Comparison of ENCODE assay signal across 8 cellular contexts in the genomic region with DNA sequence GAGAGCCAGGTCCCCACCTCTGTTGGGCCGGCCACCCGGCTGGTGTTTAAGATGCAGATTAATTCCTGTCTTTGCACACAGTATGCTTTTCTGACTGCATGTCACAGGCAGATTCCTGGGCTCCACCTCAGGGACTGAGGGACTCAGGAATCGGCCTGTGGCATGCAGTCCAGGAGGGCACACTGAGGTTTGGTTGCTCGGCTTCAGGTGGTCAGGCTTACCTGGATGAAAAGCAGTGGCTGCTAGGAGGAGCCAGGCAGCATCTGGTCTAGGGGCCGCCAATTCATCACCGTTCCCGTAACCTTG. TPM values are rescaled to one million over a fixed set of nuclear protein-coding genes. Genes with fewer than 3 reads are reported as not detected.
DNase-seq lines count a peak whose midpoint lies in the region; ATAC-seq lines count a peak whose summit lies in the region.

No MANE protein-coding gene starts in this region.

- H3K27me3 Mint-ChIP-seq in activated CD4-positive, alpha-beta T cell treated with anti-CD3 and anti-CD28 coated beads for 36 hours, result no peaks in the 10 kb centered on the region
- no peaks in the 10 kb centered on the region for H3K27me3 Mint-ChIP-seq in activated T-helper 17 cell treated with anti-CD3 and anti-CD28 coated beads, Interleukin-2, amount 50 U/mL, for 72 hours
- peaks cover 0 to 16% (median 2%) of the 10 kb centered on the region in 3 donors for H3K27me3 Mint-ChIP-seq in immature natural killer cell (ENCODE audit: low read depth in 3 of 3)

- in situ Hi-C loops in G401 (cut with HindIII; ENCODE audit: low sequenced_read_pairs), result no loop called here

- intact Hi-C loops in activated CD4-positive, alpha-beta T cell treated with anti-CD3 and anti-CD28 coated beads for 36 hours (cut with DNase I, micrococcal nuclease), result loop anchor here (1.0 to 5.0 kb wide), 7 partner anchors 27 to 1015 kb away; a partner anchor contains a TSS

- no peaks in the 10 kb centered on the region for H3K9me3 Mint-ChIP-seq in activated CD4-positive, alpha-beta T cell treated with anti-CD3 and anti-CD28 coated beads for 36 hours (ENCODE audit: low read depth)
- H3K9me3 Mint-ChIP-seq in activated T-helper 17 cell treated with anti-CD3 and anti-CD28 coated beads, Interleukin-2, amount 50 U/mL, for 72 hours, result no peaks in the 10 kb centered on the region
- H3K9me3 Mint-ChIP-seq in immature natural killer cell, result no peaks in the 10 kb centered on the region

- H3K27me3 ChIP-seq in subcutaneous abdominal adipose tissue (ENCODE audit: control insufficient read depth in 5 of 5, insufficient read depth in 4 of 5, low read length in 5 of 5), result no peaks in the 10 kb centered on the region

- H3K27ac Mint-ChIP-seq in activated CD4-positive, alpha-beta T cell treated with anti-CD3 and anti-CD28 coated beads for 36 hours, result peak overlapping the region; percentile 85
- H3K27ac Mint-ChIP-seq in activated T-helper 17 cell treated with anti-CD3 and anti-CD28 coated beads, Interleukin-2, amount 50 U/mL, for 72 hours, result peak overlapping the region; percentile 89
- peak overlapping the region in 5 of 6 donors; percentile 31 to 88 (median 65) for H3K27ac Mint-ChIP-seq in immature natural killer cell

- ATAC-seq in activated CD4-positive, alpha-beta T cell treated with anti-CD3 and anti-CD28 coated beads for 36 hours, result no peak
- ATAC-seq in activated T-helper 17 cell treated with anti-CD3 and anti-CD28 coated beads, Interleukin-2, amount 50 U/mL, for 72 hours (replicated peaks), result no peak
- ATAC-seq in HG03439 (IDR thresholded peaks at IDR 0.05; ENCODE audit: unreplicated experiment), result no peak

- H3K36me3 Mint-ChIP-seq in activated CD4-positive, alpha-beta T cell treated with anti-CD3 and anti-CD28 coated beads for 36 hours (ENCODE audit: low read depth), result peaks cover 44% of the 10 kb centered on the region
- peaks cover 51% of the 10 kb centered on the region for H3K36me3 Mint-ChIP-seq in activated T-helper 17 cell treated with anti-CD3 and anti-CD28 coated beads, Interleukin-2, amount 50 U/mL, for 72 hours (ENCODE audit: low read depth)
- peaks cover 12 to 18% (median 14%) of the 10 kb centered on the region in 3 donors for H3K36me3 Mint-ChIP-seq in immature natural killer cell

- CTCF ChIA-PET in activated CD4-positive, alpha-beta T cell treated with anti-CD3 and anti-CD28 coated beads for 36 hours (lab: Charles Lee), result no interaction called here

- peak overlapping the region; percentile 26 to 97 (median 84) for H3K9ac ChIP-seq in subcutaneous abdominal adipose tissue (ENCODE audit: low read length in 5 of 5)

- H3K4me1 ChIP-seq in subcutaneous abdominal adipose tissue (ENCODE audit: control insufficient read depth in 5 of 5, insufficient read depth in 5 of 5, low read length in 5 of 5), result peaks cover 4 to 61% (median 52%) of the 10 kb centered on the region in 5 donors

- peaks cover 0 to 22% (median 20%) of the 10 kb centered on the region in 5 donors for H3K36me3 ChIP-seq in subcutaneous abdominal adipose tissue (ENCODE audit: control insufficient read depth in 5 of 5, insufficient read depth in 5 of 5, low read length in 5 of 5)

- no peak overlapping the region for H3K27ac ChIP-seq in subcutaneous abdominal adipose tissue (ENCODE audit: low read depth, low read length)

- POLR2A ChIA-PET in activated CD4-positive, alpha-beta T cell treated with anti-CD3 and anti-CD28 coated beads for 36 hours (lab: Charles Lee), result no interaction called here

- no peak for DNase-seq in activated CD4-positive, alpha-beta T cell treated with anti-CD3 and anti-CD28 coated beads for 36 hours
- no peak for DNase-seq in activated CD4-positive, alpha-beta T cell treated with anti-CD3 and anti-CD28 coated beads, Interleukin-2, amount 50 U/mL, for 4 hours
- DNase-seq in immature natural killer cell (no peak), NCI-H2171 treated with DMSO at 0.1 percent for 48 hours (lab: John Stamatoyannopoulos, UW) (no peak), G401 (ENCODE audit: low spot score) (no peak)

- no peaks in the 10 kb centered on the region for H3K9me3 ChIP-seq in subcutaneous abdominal adipose tissue (ENCODE audit: control insufficient read depth in 5 of 5, low read length in 5 of 5)

- peak overlapping the region; percentile 98 for H3K4me3 Mint-ChIP-seq in activated CD4-positive, alpha-beta T cell treated with anti-CD3 and anti-CD28 coated beads for 36 hours
- H3K4me3 Mint-ChIP-seq in activated T-helper 17 cell treated with anti-CD3 and anti-CD28 coated beads, Interleukin-2, amount 50 U/mL, for 72 hours, result peak overlapping the region; percentile 89
- H3K4me3 Mint-ChIP-seq in immature natural killer cell, result peak overlapping the region; percentile 82 to 91 (median 88)

- H3K4me1 Mint-ChIP-seq in activated CD4-positive, alpha-beta T cell treated with anti-CD3 and anti-CD28 coated beads for 36 hours, result peaks cover 31% of the 10 kb centered on the region
- peaks cover 14% of the 10 kb centered on the region for H3K4me1 Mint-ChIP-seq in activated T-helper 17 cell treated with anti-CD3 and anti-CD28 coated beads, Interleukin-2, amount 50 U/mL, for 72 hours
- H3K4me1 Mint-ChIP-seq in immature natural killer cell, result peaks cover 40 to 49% of the 10 kb centered on the region in 2 donors

- H3K4me3 ChIP-seq in subcutaneous abdominal adipose tissue (ENCODE audit: low read depth in 1 of 5, low read length in 5 of 5), result peak overlapping the region; percentile 73 to 90 (median 80)

RNA-seq across cellular contexts. Expression of a gene that starts 1.1 kb away (rescaled TPM):
- 10 to 100 TPM; 51.4 to 59.2 TPM for total RNA-seq in activated CD4-positive, alpha-beta T cell treated with anti-CD3 and anti-CD28 coated beads for 36 hours
- total RNA-seq in activated T-helper 17 cell treated with anti-CD3 and anti-CD28 coated beads, Interleukin-2, amount 50 U/mL, for 72 hours, result 10 to 100 TPM; 26.7 to 48.1 TPM
- polyA plus RNA-seq in immature natural killer cell, result 10 to 100 TPM; 11.2 to 15.1 (median 14.7) TPM
- total RNA-seq in G401 (2014; rRNA removed; shearing (Covaris generic)), result 33.5 and 42.5 TPM in 2 replicates

RNA-seq across cellular contexts. Expression of a gene that starts 27.4 kb away (rescaled TPM):
- total RNA-seq in activated CD4-positive, alpha-beta T cell treated with anti-CD3 and anti-CD28 coated beads for 36 hours, result 10 to 100 TPM in 1 of 2 experiments, not detected in 1; 45.7 TPM
- 10 to 100 TPM; 58.0 to 86.0 TPM for total RNA-seq in activated T-helper 17 cell treated with anti-CD3 and anti-CD28 coated beads, Interleukin-2, amount 50 U/mL, for 72 hours
- not detected for polyA plus RNA-seq in immature natural killer cell
- not detected in 2 replicates for total RNA-seq in G401 (2014; rRNA removed; shearing (Covaris generic))
